19 cellular contexts compared by ENCODE assay signal in the genomic region with DNA sequence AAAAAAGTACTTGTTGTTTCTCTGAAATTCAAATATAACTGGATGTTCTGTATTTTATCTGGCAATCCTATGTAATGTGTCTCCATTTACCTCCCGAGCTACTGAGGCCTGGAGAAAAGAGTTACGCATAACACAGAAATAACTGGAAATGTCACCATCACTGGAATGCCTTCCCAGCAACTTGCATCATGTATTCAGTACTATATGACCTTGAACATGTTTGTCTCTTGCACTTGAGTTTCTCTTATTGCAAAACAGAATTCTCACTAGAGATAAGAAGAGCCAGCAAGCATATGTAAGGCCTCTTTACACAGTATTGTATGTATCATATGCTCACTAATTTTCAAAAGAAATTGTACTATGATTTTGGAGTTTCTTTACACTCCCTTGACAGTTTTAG.
A peak's percentile ranks its signal among the peaks of the same experiment; 100 is the strongest.
DNase-seq lines count a peak whose midpoint lies in the region; ATAC-seq, FAIRE-seq and TF ChIP-seq lines count a peak whose summit lies in the region.
"Had no signal": no experiment of that assay in that cellular context is flagged by ENCODE, and none has a peak within 500 bp of the region (broad histone marks: within the 10 kb centered on the region; RNA-seq: fewer than 3 reads in every experiment).

No MANE protein-coding gene starts in this region.

- no peak overlapping the region for H3K27ac ChIP-seq in cardiac muscle cell
- no peak overlapping the region for H3K27ac ChIP-seq in HepG2 (ENCODE audit: extremely low read length, insufficient read depth, low read length)
- H3K27ac ChIP-seq: BLaER1 had no signal

- H3K27me3 ChIP-seq in cardiac muscle cell (no peaks in the 10 kb centered on the region), HepG2 (ENCODE audit: control insufficient read depth in 1 of 2, insufficient read depth in 2 of 2, low read length in 2 of 2) (no peaks in the 10 kb centered on the region; a peak in 1 of 5 replicates)
- H3K27me3 ChIP-seq: BLaER1 had no signal

- BruUV-seq in HepG2 (replicated peaks; lab: Mats Ljungman, UMichigan), result no TSS peak

- POLR2A ChIA-PET in HepG2 (lab: Yijun Ruan, JAX), result no interaction called here

- no peak for TF ChIP-seq POLR2A in HepG2 (IDR thresholded peaks at IDR 0.05; ENCODE audit: insufficient read depth in 1 of 2, low read depth in 2 of 2, low read length in 2 of 2)

- ATAC-seq in HepG2 (no peak), HG02938 (IDR thresholded peaks at IDR 0.05; ENCODE audit: unreplicated experiment) (no peak), GM19452 (IDR thresholded peaks at IDR 0.05; ENCODE audit: unreplicated experiment) (no peak), GM18511 (IDR thresholded peaks at IDR 0.05; ENCODE audit: unreplicated experiment) (no peak)
- ATAC-seq: CD8-positive, alpha-beta T cell had no signal

- no peak overlapping the region for H3K27ac Mint-ChIP-seq in activated T-helper 2 cell treated with anti-CD3 and anti-CD28 coated beads, Interferon-gamma antibody, Interleukin-2, Interleukin-4, amounts not matched to agents 10 μg/mL and 5 μg/mL and 100 μg/mL, durations not matched to agents 14 hours and 24 hours and 36 hours
- H3K27ac Mint-ChIP-seq: CD8-positive, alpha-beta T cell had no signal

- in situ Hi-C loops in HepG2 (cut with HindIII; ENCODE audit: extremely low pct_ligation_motif_present, low pct_unique_long_range_greater_than_20kb), result no loop called here

- H3K36me3 ChIP-seq in cardiac muscle cell, result no peaks in the 10 kb centered on the region
- no peaks in the 10 kb centered on the region for H3K36me3 ChIP-seq in HepG2 (replicated peaks in 1 of 2; ENCODE audit: control insufficient read depth in 1 of 2, insufficient read depth in 2 of 2, low read length in 2 of 2)
- H3K36me3 ChIP-seq: BLaER1 had no signal

- H3K4me2 ChIP-seq in HepG2 (ENCODE audit: low read depth, low read length), result no peak overlapping the region
- H3K4me2 ChIP-seq: BLaER1 had no signal

- H3K4me3 Mint-ChIP-seq in activated T-helper 2 cell treated with anti-CD3 and anti-CD28 coated beads, Interferon-gamma antibody, Interleukin-2, Interleukin-4, amounts not matched to agents 10 μg/mL and 5 μg/mL and 100 μg/mL, durations not matched to agents 14 hours and 24 hours and 36 hours (ENCODE audit: low read depth), result no peak overlapping the region
- H3K4me3 Mint-ChIP-seq: CD8-positive, alpha-beta T cell had no signal

- 18% methylated on average over 2 of the region's 2 CpGs for WGBS in HepG2 (ENCODE audit: low lambda C conversion rate)

- H3K4me1 ChIP-seq in cardiac muscle cell (ENCODE audit: low read depth), result peaks cover 5% of the 10 kb centered on the region
- H3K4me1 ChIP-seq in HepG2 (ENCODE audit: insufficient read depth, low read length), result no peaks in the 10 kb centered on the region

- no peak for FAIRE-seq in HepG2 (lab: Jason Lieb, UNC)
- FAIRE-seq: D721Med had no signal

- H3K4me3 ChIP-seq in cardiac muscle cell (no peak overlapping the region), HepG2 (replicated peaks in 1 of 3; ENCODE audit: insufficient read depth in 1 of 3, low read depth in 2 of 3, low read length in 3 of 3) (no peak overlapping the region)
- H3K4me3 ChIP-seq: BLaER1 had no signal

- intact Hi-C loops in cardiac septum (cut with DNase I) (no loop called here), HepG2 (cut with micrococcal nuclease; ENCODE audit: unreplicated experiment) (no loop called here)
- intact Hi-C loops in activated T-helper 2 cell treated with anti-CD3 and anti-CD28 coated beads, Interferon-gamma antibody, Interleukin-2, Interleukin-4, amounts not matched to agents 10 μg/mL and 5 μg/mL and 100 μg/mL, durations not matched to agents 14 hours and 24 hours and 36 hours (cut with micrococcal nuclease), result no loop called here

- H3K79me2 ChIP-seq in HepG2 (ENCODE audit: insufficient read depth, low read length), result no peaks in the 10 kb centered on the region

- TF ChIP-seq EP300 in HepG2 (IDR thresholded peaks at IDR 0.05; ENCODE audit: low read depth in 2 of 2, low read length in 2 of 2), result no peak
- TF ChIP-seq EP300 in HepG2 (CRISPR knock-in tag; IDR thresholded peaks at IDR 0.05; ENCODE audit: borderline replicate concordance), result no peak

- H3K4me1 Mint-ChIP-seq in activated T-helper 2 cell treated with anti-CD3 and anti-CD28 coated beads, Interferon-gamma antibody, Interleukin-2, Interleukin-4, amounts not matched to agents 10 μg/mL and 5 μg/mL and 100 μg/mL, durations not matched to agents 14 hours and 24 hours and 36 hours (ENCODE audit: low read depth), result no peaks in the 10 kb centered on the region

- DNase-seq in cardiac muscle cell (ENCODE audit: low read depth in 1 of 2, low spot score in 1 of 2), result peak; percentile 14 to 83
- DNase-seq in cardiac septum (ENCODE audit: low spot score), result no peak
- peak; percentile 39 for DNase-seq in dedifferentiated amniotic fluid mesenchymal stem cell (ENCODE audit: extremely low spot score)
- DNase-seq in HepG2 (ENCODE audit: low spot score), result no peak
- DNase-seq in activated T-helper 2 cell treated with anti-CD3 and anti-CD28 coated beads, Interferon-gamma antibody, Interleukin-2, Interleukin-4, amounts not matched to agents 10 μg/mL and 5 μg/mL and 100 μg/mL, durations not matched to agents 14 hours and 24 hours and 36 hours (ENCODE audit: low spot score), result no peak
- DNase-seq: 8988T; CD8-positive, alpha-beta T cell; DMS79; KG1; NCI-H1436; NCI-H2029; NCI-H2171; NCI-H446; NCI-H69 had no signal

- TF ChIP-seq CTCF in cardiac muscle cell (IDR thresholded peaks at IDR 0.05; ENCODE audit: low read depth, low read length) (no peak), HepG2 (CRISPR knock-in tag; IDR thresholded peaks at IDR 0.05) (no peak)

- no peak overlapping the region for H2AFZ ChIP-seq in HepG2 (ENCODE audit: low read length)

- CTCF ChIA-PET in HepG2 (lab: Yijun Ruan, JAX; ENCODE audit: low intra/inter-chr PET ratio, low total read pairs), result no interaction called here

- no peaks in the 10 kb centered on the region for H3K27me3 Mint-ChIP-seq in activated T-helper 2 cell treated with anti-CD3 and anti-CD28 coated beads, Interferon-gamma antibody, Interleukin-2, Interleukin-4, amounts not matched to agents 10 μg/mL and 5 μg/mL and 100 μg/mL, durations not matched to agents 14 hours and 24 hours and 36 hours (ENCODE audit: low read depth)

- H3K9me3 Mint-ChIP-seq in activated T-helper 2 cell treated with anti-CD3 and anti-CD28 coated beads, Interferon-gamma antibody, Interleukin-2, Interleukin-4, amounts not matched to agents 10 μg/mL and 5 μg/mL and 100 μg/mL, durations not matched to agents 14 hours and 24 hours and 36 hours, result peaks cover 4% of the 10 kb centered on the region
- H3K9me3 Mint-ChIP-seq: CD8-positive, alpha-beta T cell had no signal

- no peaks in the 10 kb centered on the region for H4K20me1 ChIP-seq in HepG2 (ENCODE audit: insufficient read depth, low read length)
- H4K20me1 ChIP-seq: BLaER1 had no signal

- no peaks in the 10 kb centered on the region for H3K36me3 Mint-ChIP-seq in activated T-helper 2 cell treated with anti-CD3 and anti-CD28 coated beads, Interferon-gamma antibody, Interleukin-2, Interleukin-4, amounts not matched to agents 10 μg/mL and 5 μg/mL and 100 μg/mL, durations not matched to agents 14 hours and 24 hours and 36 hours (ENCODE audit: low read depth)
- H3K36me3 Mint-ChIP-seq: CD8-positive, alpha-beta T cell had no signal

- TF ChIP-seq RAD21 in HepG2 (CRISPR knock-in tag; IDR thresholded peaks at IDR 0.05), result no peak

- H3K9me3 ChIP-seq in cardiac muscle cell (ENCODE audit: low read depth) (no peaks in the 10 kb centered on the region), HepG2 (ENCODE audit: low read length) (no peaks in the 10 kb centered on the region)
- H3K9me3 ChIP-seq: BLaER1 had no signal

- H3K9ac ChIP-seq in HepG2 (ENCODE audit: insufficient read depth, low read depth, low read length), result no peak overlapping the region
- H3K9ac ChIP-seq: BLaER1 had no signal

TF ChIP-seq in HepG2, 621 proteins besides CTCF, POLR2A, EP300 and RAD21:
- TF ChIP-seq GATAD2A (CRISPR knock-in tag; IDR thresholded peaks at IDR 0.05) (0 out of 2 replicates have a peak, but pooled peaks have one; percentile 13), ONECUT2 (CRISPR knock-in tag; IDR thresholded peaks at IDR 0.05) (no peak), MAFF (IDR thresholded peaks at IDR 0.05; ENCODE audit: low read depth, low read length) (no peak), ZBTB39 (CRISPR knock-in tag; IDR thresholded peaks at IDR 0.05) (no peak), CEBPB (IDR thresholded peaks at IDR 0.05; ENCODE audit: borderline replicate concordance, low read depth, low read length) (peak; percentile 31; the same call in 1 of the 2 replicates), SMAD3 (CRISPR knock-in tag; IDR thresholded peaks at IDR 0.05) (no peak), ZFP37 (CRISPR knock-in tag; IDR thresholded peaks at IDR 0.05; ENCODE audit: borderline replicate concordance) (no peak), ZBTB8A (CRISPR knock-in tag; IDR thresholded peaks at IDR 0.05; ENCODE audit: borderline replicate concordance, low read depth) (no peak)

Comparison
In these comparisons a context has a peak if more than half of its experiments do, and no peak if none do; other contexts are left out.
1. DNase-seq: peak in cardiac muscle cell (2 of 2) and dedifferentiated amniotic fluid mesenchymal stem cell (single experiment); none in cardiac septum (single experiment), HepG2 (single experiment) and activated T-helper 2 cell treated with anti-CD3 and anti-CD28 coated beads, Interferon-gamma antibody, Interleukin-2, Interleukin-4, amounts not matched to agents 10 μg/mL and 5 μg/mL and 100 μg/mL, durations not matched to agents 14 hours and 24 hours and 36 hours (single experiment).